ENCODE assay signal across 10 cellular contexts in genomic region chr15:60886680-60887079, GRCh38.
"Had no signal": no experiment of that assay in that cellular context is flagged by ENCODE, and none has a peak within 500 bp of the region (broad histone marks: within the 10 kb centered on the region; RNA-seq: fewer than 3 reads in every experiment).

No MANE protein-coding gene starts in this region.

- H3K9ac ChIP-seq: GM23248 had no signal

- H3K9me3 Mint-ChIP-seq: HFFc6, IgD-negative memory B cell had no signal

- ATAC-seq: HCT116, HepG2 had no signal

- H3K4me3 Mint-ChIP-seq: HFFc6, IgD-negative memory B cell had no signal

- H3K4me1 Mint-ChIP-seq: IgD-negative memory B cell had no signal

- H3K36me3 ChIP-seq: HAP-1 had no signal

- H3K36me3 Mint-ChIP-seq: IgD-negative memory B cell had no signal

- H3K27ac ChIP-seq: GM23248, HL-60 had no signal

- H3K4me3 ChIP-seq: GM23248, HAP-1 had no signal

- H2AFZ ChIP-seq: GM23248 had no signal

- DNase-seq: GM23248, GOT3, H7, HFFc6, KBM-7 had no signal

- H3K27ac Mint-ChIP-seq: HFFc6, IgD-negative memory B cell had no signal
